6 cellular contexts compared by ENCODE assay signal in genomic region chr16:21372162-21372561, GRCh38.
DNase-seq lines count a peak whose midpoint lies in the region; TF ChIP-seq lines count a peak whose summit lies in the region.
"Not testable (repeated sequence)": the region's sequence is repeated elsewhere in the genome, so short reads cannot be mapped to it uniquely, and the experiment has no call there.

No MANE protein-coding gene starts in this region.

- H3K36me3 ChIP-seq in HEK293 (ENCODE audit: control insufficient read depth in 2 of 2, insufficient read depth in 1 of 2, low read length in 2 of 2); endocrine pancreas (ENCODE audit: control insufficient read depth, insufficient read depth, low read length): not testable (repeated sequence)

- H3K9me3 ChIP-seq in HEK293 (ENCODE audit: control insufficient read depth, insufficient read depth, low read depth, low read length); endocrine pancreas (ENCODE audit: control insufficient read depth, low read length): not testable (repeated sequence)

- peak; percentile 85 for DNase-seq in NCI-H146 (lab: John Stamatoyannopoulos, UW)
- peak; percentile 85 for DNase-seq in NCI-H2227 (lab: John Stamatoyannopoulos, UW; ENCODE audit: unreplicated experiment)
- DNase-seq in NCI-H69 (lab: John Stamatoyannopoulos, UW) = peak; percentile 92
- peak; percentile 16 for DNase-seq in NCI-H82 treated with DMSO at 0.1 percent for 48 hours (lab: John Stamatoyannopoulos, UW; ENCODE audit: unreplicated experiment)

- TF ChIP-seq CTCF in HEK293 (tag by site-specific recombination; IDR thresholded peaks at IDR 0.05) = not testable (repeated sequence)

- not testable (repeated sequence) for H3K27me3 ChIP-seq in endocrine pancreas (ENCODE audit: control insufficient read depth, insufficient read depth, low read length)

- CTCF ChIA-PET in HEK293 (lab: Yijun Ruan, JAX) = not testable (repeated sequence)

- H3K9ac ChIP-seq in endocrine pancreas (ENCODE audit: control insufficient read depth, insufficient read depth, low read length) = not testable (repeated sequence)

- not testable (repeated sequence) for H3K4me3 ChIP-seq in HEK293 (ENCODE audit: low read depth, low read length)
- H3K4me3 ChIP-seq in endocrine pancreas (ENCODE audit: control insufficient read depth, insufficient read depth, low read length) = peak overlapping the region; percentile 7

- POLR2A ChIA-PET in HEK293 (lab: Yijun Ruan, JAX) = not testable (repeated sequence)

- not testable (repeated sequence) for H3K27ac ChIP-seq in HEK293 (ENCODE audit: extremely low read depth, low read depth, low read length)

- H3K4me1 ChIP-seq in HEK293 (ENCODE audit: control insufficient read depth, insufficient read depth, low read length); endocrine pancreas (ENCODE audit: control insufficient read depth, insufficient read depth, low read length): not testable (repeated sequence)

TF ChIP-seq in HEK293, 187 proteins besides CTCF, POLR2A, EP300 and RAD21:
- TF ChIP-seq OSR2 (tag by site-specific recombination; IDR thresholded peaks at IDR 0.05) (peak; percentile 57; the same call in 1 of the 2 replicates), SP7 (tag by site-specific recombination; IDR thresholded peaks at IDR 0.05) (peak; percentile 94)
TF ChIP-seq in HEK293: peak in this region for 2; not testable (repeated sequence) for 185.

Comparison
In these comparisons a context has a peak if more than half of its experiments do, and no peak if none do; other contexts are left out.
1. DNase-seq: peak in every context shown above with its lines; median percentile 92 in NCI-H69; 85 in NCI-H146; 85 in NCI-H2227; 16 in NCI-H82 treated with DMSO at 0.1 percent for 48 hours.